ENCODE assay signal across 8 cellular contexts in genomic region chr2:160270571-160271113, GRCh38.
DNase-seq lines count a peak whose midpoint lies in the region; ATAC-seq and TF ChIP-seq lines count a peak whose summit lies in the region.

No MANE protein-coding gene starts in this region.

- peaks cover 0 to 11% (median 8%) of the 10 kb centered on the region in 3 donors for H3K36me3 ChIP-seq in skeletal muscle tissue (ENCODE audit: control insufficient read depth in 3 of 3, insufficient read depth in 3 of 3, low read length in 3 of 3)

- peak overlapping the region; percentile 88 to 98 (median 94) for H3K9ac ChIP-seq in skeletal muscle tissue (ENCODE audit: low read depth in 1 of 3, low read length in 3 of 3)

- intact Hi-C loops in left ventricle myocardium superior (cut with micrococcal nuclease), result no loop called here

- peak; percentile 62 for ATAC-seq in left ventricle myocardium superior

- DNase-seq in H4 (ENCODE audit: low spot score) (peak; percentile 53), left ventricle myocardium superior (peak; percentile 40), SKM-1 treated with dmso at 0.1 percent for 144 hours (lab: John Stamatoyannopoulos, UW; ENCODE audit: unreplicated experiment) (no peak), NCI-H128 (lab: John Stamatoyannopoulos, UW; ENCODE audit: unreplicated experiment) (no peak), HuH-7.5 (ENCODE audit: low spot score) (no peak), MV-4-11 (lab: John Stamatoyannopoulos, UW) (no peak)

- peak overlapping the region; percentile 57 for H3K4me3 ChIP-seq in WI38 (ENCODE audit: low read depth, low read length)
- H3K4me3 ChIP-seq in skeletal muscle tissue (ENCODE audit: low read length in 3 of 3), result peak overlapping the region; percentile 61 to 81 (median 75)

- no peaks in the 10 kb centered on the region for H3K9me3 ChIP-seq in skeletal muscle tissue (ENCODE audit: control insufficient read depth in 3 of 3, low read length in 3 of 3)

- H3K27ac ChIP-seq in skeletal muscle tissue (ENCODE audit: low read depth, low read length), result peak overlapping the region; percentile 98

- no peaks in the 10 kb centered on the region for H3K27me3 ChIP-seq in skeletal muscle tissue (ENCODE audit: control insufficient read depth in 3 of 3, insufficient read depth in 3 of 3, low read length in 3 of 3)

- no peak for TF ChIP-seq CTCF in WI38 (IDR thresholded peaks at IDR 0.05; ENCODE audit: low read depth, low read length)

- peaks cover 21 to 29% (median 24%) of the 10 kb centered on the region in 3 donors for H3K4me1 ChIP-seq in skeletal muscle tissue (ENCODE audit: control insufficient read depth in 3 of 3, insufficient read depth in 3 of 3, low read length in 3 of 3)

Comparison
In these comparisons a context has a peak if more than half of its experiments do, and no peak if none do; other contexts are left out.
1. DNase-seq: peak in H4 (single experiment) and left ventricle myocardium superior (single experiment); none in SKM-1 treated with dmso at 0.1 percent for 144 hours (single experiment), NCI-H128 (single experiment), HuH-7.5 (single experiment) and MV-4-11 (single experiment).